Comparison of ENCODE assay signal across 11 cellular contexts in the genomic region with DNA sequence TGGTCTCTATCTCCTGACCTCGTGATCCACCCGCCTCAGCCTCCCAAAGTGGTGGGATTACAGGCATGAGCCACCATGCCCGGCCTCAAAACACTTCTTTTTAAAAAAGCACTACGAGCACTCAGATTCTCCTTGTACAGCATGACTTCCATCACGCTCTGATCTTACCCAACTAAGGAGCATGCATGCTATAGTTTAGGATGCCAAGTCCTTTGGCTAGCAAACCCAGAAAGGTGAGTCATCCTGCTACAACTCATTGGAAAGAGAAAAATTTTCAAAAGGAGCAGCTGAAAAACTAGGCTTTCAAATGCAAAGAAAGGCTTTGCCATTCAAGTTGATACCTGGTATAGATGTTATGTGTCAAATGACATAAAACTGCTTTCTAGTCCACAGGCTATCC.
DNase-seq lines count a peak whose midpoint lies in the region; ATAC-seq and TF ChIP-seq lines count a peak whose summit lies in the region.
"Had no signal": no experiment of that assay in that cellular context is flagged by ENCODE, and none has a peak within 500 bp of the region (broad histone marks: within the 10 kb centered on the region; RNA-seq: fewer than 3 reads in every experiment).

No MANE protein-coding gene starts in this region.

- CTCF ChIA-PET in PC-3 (lab: Charles Lee) = no interaction called here

- POLR2A ChIA-PET in PC-3 (lab: Charles Lee; ENCODE audit: unreplicated experiment) = interaction anchor here (0.5 kb wide), 1 partner anchor 29 kb away, joined by 3 read pairs; no protein-coding TSS in a partner anchor

- intact Hi-C loops in PC-3 (cut with micrococcal nuclease) = no loop called here

- no peaks in the 10 kb centered on the region for H3K36me3 ChIP-seq in PC-3 (ENCODE audit: low read depth, low read length)
- H3K36me3 ChIP-seq in muscle layer of colon (ENCODE audit: insufficient read depth, low read length) = no peaks in the 10 kb centered on the region
- no peaks in the 10 kb centered on the region for H3K36me3 ChIP-seq in hepatocyte (replicated peaks; ENCODE audit: insufficient read depth, low read depth)
- H3K36me3 ChIP-seq: upper lobe of left lung had no signal

- no peaks in the 10 kb centered on the region for H3K9me3 ChIP-seq in PC-3 (ENCODE audit: low read length)
- H3K9me3 ChIP-seq in muscle layer of colon (ENCODE audit: low read length) = no peaks in the 10 kb centered on the region
- peaks cover 3% of the 10 kb centered on the region for H3K9me3 ChIP-seq in hepatocyte (ENCODE audit: low read depth)

- TF ChIP-seq CTCF in PC-3 (conservative IDR thresholded peaks at IDR 0.05; ENCODE audit: low read depth, low read length) (no peak), hepatocyte (IDR thresholded peaks at IDR 0.05; ENCODE audit: poor library complexity) (no peak)

- peak; percentile 45 for ATAC-seq in PC-3
- no peak for ATAC-seq in HG03439 (IDR thresholded peaks at IDR 0.05; ENCODE audit: unreplicated experiment)

- BruUV-seq in PC-3 (replicated peaks; lab: Mats Ljungman, UMichigan) = no TSS peak

- H3K79me2 ChIP-seq in PC-3 (ENCODE audit: low read length) = no peaks in the 10 kb centered on the region
- no peaks in the 10 kb centered on the region for H3K79me2 ChIP-seq in hepatocyte

- H3K9ac ChIP-seq in PC-3 (ENCODE audit: low read length) (no peak overlapping the region), muscle layer of colon (ENCODE audit: low read length) (no peak overlapping the region)

- DNase-seq in AG08396 (ENCODE audit: low spot score) (peak; percentile 74), PC-3 (peak; percentile 67), dedifferentiated amniotic fluid mesenchymal stem cell (ENCODE audit: extremely low spot score) (peak; percentile 90), OCI-M1 (lab: John Stamatoyannopoulos, UW) (no peak), ecto neural progenitor cell (ENCODE audit: low spot score) (no peak), hepatocyte (ENCODE audit: low spot score) (no peak)
- DNase-seq: effector CD4-positive, alpha-beta T cell; upper lobe of left lung had no signal

- H3K27ac ChIP-seq in PC-3 (ENCODE audit: low read length) (peak overlapping the region; percentile 20; the same call in 1 of the 2 replicates), muscle layer of colon (ENCODE audit: low read depth, low read length) (peak overlapping the region; percentile 22), hepatocyte (no peak overlapping the region)
- H3K27ac ChIP-seq: C4-2B, upper lobe of left lung had no signal

- H2AFZ ChIP-seq in PC-3 (ENCODE audit: low read length) (no peak overlapping the region), hepatocyte (no peak overlapping the region)

- H3K4me1 ChIP-seq in PC-3 (ENCODE audit: insufficient read depth, low read length) (peaks cover 15% of the 10 kb centered on the region), muscle layer of colon (ENCODE audit: insufficient read depth, low read length) (peaks cover 28% of the 10 kb centered on the region), hepatocyte (ENCODE audit: insufficient read depth) (peaks cover 6% of the 10 kb centered on the region)

- 94% methylated on average over 5 of the region's 5 CpGs for WGBS in hepatocyte (ENCODE audit: low lambda C conversion rate, missing lambda C conversion rate)

- no peaks in the 10 kb centered on the region for H3K9me2 ChIP-seq in PC-3 (replicated peaks; ENCODE audit: low read length)
- H3K9me2 ChIP-seq in hepatocyte (replicated peaks; ENCODE audit: insufficient read depth) = no peaks in the 10 kb centered on the region

- H3K27me3 ChIP-seq in PC-3 (ENCODE audit: low read length) = no peaks in the 10 kb centered on the region
- no peaks in the 10 kb centered on the region for H3K27me3 ChIP-seq in muscle layer of colon (ENCODE audit: control insufficient read depth in 1 of 2, insufficient read depth in 2 of 2, low read length in 2 of 2)
- H3K27me3 ChIP-seq in hepatocyte = no peaks in the 10 kb centered on the region
- H3K27me3 ChIP-seq: upper lobe of left lung had no signal

- no peaks in the 10 kb centered on the region for H3F3A ChIP-seq in PC-3 (ENCODE audit: low read length, unreplicated experiment)

- H3K4me3 ChIP-seq in PC-3 (ENCODE audit: low read length) (no peak overlapping the region), muscle layer of colon (ENCODE audit: low read depth in 1 of 2, low read length in 2 of 2) (no peak overlapping the region), hepatocyte (no peak overlapping the region)
- H3K4me3 ChIP-seq: upper lobe of left lung had no signal

- H3K4me2 ChIP-seq in PC-3 (ENCODE audit: low read length) (0 out of 2 replicates have a peak overlapping the region, but pooled peaks have one; percentile 39), hepatocyte (no peak overlapping the region)

- no peaks in the 10 kb centered on the region for H4K20me1 ChIP-seq in PC-3 (ENCODE audit: low read length)
- H4K20me1 ChIP-seq in hepatocyte (ENCODE audit: insufficient read depth, poor library complexity, severe bottlenecking) = no peaks in the 10 kb centered on the region

Comparison
In these comparisons a context has a peak if more than half of its experiments do, and no peak if none do; other contexts are left out.
1. DNase-seq: peak in AG08396 (single experiment), PC-3 (single experiment) and dedifferentiated amniotic fluid mesenchymal stem cell (single experiment); none in OCI-M1 (single experiment), ecto neural progenitor cell (single experiment) and hepatocyte (single experiment).